ENCODE assay signal across 21 cellular contexts in genomic region chr10:69835875-69836727, GRCh38. TPM values are rescaled to one million over a fixed set of nuclear protein-coding genes. Genes with fewer than 3 reads are reported as not detected.
DNase-seq lines count a peak whose midpoint lies in the region; ATAC-seq and TF ChIP-seq lines count a peak whose summit lies in the region.
"Had no signal": no experiment of that assay in that cellular context is flagged by ENCODE, and none has a peak within 500 bp of the region (broad histone marks: within the 10 kb centered on the region; RNA-seq: fewer than 3 reads in every experiment).

No MANE protein-coding gene starts in this region.

- H3K27ac Mint-ChIP-seq in H9 (no peak overlapping the region), immature natural killer cell (peak overlapping the region in 3 of 6 donors; percentile 3 to 45 (median 8))
- H3K27ac Mint-ChIP-seq: activated CD4-positive, alpha-beta memory T cell treated with anti-CD3 and anti-CD28 coated beads for 36 hours; activated naive CD4-positive, alpha-beta T cell treated with anti-CD3 and anti-CD28 coated beads, Interleukin-2, amount 10 ng/mL, durations not matched to agents 7 days and 5 days; stimulated activated memory B cell treated with anti-CD40 and anti-IgM and Interleukin-4, amounts not matched to agents 10 μg/mL and 1 μg/mL and 100 μg/mL, for 72 hours had no signal

- no peaks in the 10 kb centered on the region for H3K79me2 ChIP-seq in H9 (ENCODE audit: insufficient read depth, low read length)

- H3K23me2 ChIP-seq in H9 (ENCODE audit: insufficient read length, low read depth, low read length, poor library complexity, severe bottlenecking), result no peaks in the 10 kb centered on the region

- H3T11ph ChIP-seq in H9 (ENCODE audit: low read length), result no peak overlapping the region

- peaks cover 8% of the 10 kb centered on the region; the same call in 1 of the 2 replicates for H3K4me1 ChIP-seq in H9 (ENCODE audit: insufficient read depth, low read length)
- H3K4me1 ChIP-seq: colonic mucosa had no signal

- H3K14ac ChIP-seq in H9 (ENCODE audit: insufficient read depth, low read length), result peak overlapping the region; percentile 59; the same call in 1 of the 2 replicates

- H2BK120ac ChIP-seq in H9 (ENCODE audit: low read depth, low read length, poor library complexity, severe bottlenecking), result no peak overlapping the region

- no peaks in the 10 kb centered on the region for H3K79me1 ChIP-seq in H9 (ENCODE audit: insufficient read depth, low read depth, low read length, poor library complexity, severe bottlenecking)

- H4K5ac ChIP-seq in H9 (ENCODE audit: insufficient read length, low read depth, low read length), result no peak overlapping the region

- H2AK5ac ChIP-seq in H9 (ENCODE audit: insufficient read length, low read length), result no peak overlapping the region

- no peak overlapping the region for H4K91ac ChIP-seq in H9 (ENCODE audit: insufficient read length, low read depth, low read length)

- H4K8ac ChIP-seq in H9 (replicated peaks; ENCODE audit: insufficient read length, low read depth, low read length), result no peak overlapping the region

- H3K18ac ChIP-seq in H9 (ENCODE audit: insufficient read length, low read depth, low read length), result no peak overlapping the region

- ATAC-seq in HG03039 (IDR thresholded peaks at IDR 0.05; ENCODE audit: unreplicated experiment), result no peak
- no peak for ATAC-seq in GM21381 (IDR thresholded peaks at IDR 0.05; ENCODE audit: unreplicated experiment)
- ATAC-seq in GM21786 (IDR thresholded peaks at IDR 0.05; ENCODE audit: unreplicated experiment), result no peak
- ATAC-seq: stimulated activated memory B cell treated with anti-CD40 and anti-IgM and Interleukin-4, amounts not matched to agents 10 μg/mL and 1 μg/mL and 100 μg/mL, for 72 hours had no signal

- DNase-seq in DMS53 treated with DMSO at 0.1 percent for 48 hours (lab: John Stamatoyannopoulos, UW; ENCODE audit: unreplicated experiment) (peak; percentile 30), H9 (no peak), NCI-H69 (lab: John Stamatoyannopoulos, UW) (peak; percentile 59), kidney tubule cell (ENCODE audit: low spot score) (peak; percentile 26), immature natural killer cell (no peak)
- DNase-seq: activated CD4-positive, alpha-beta memory T cell treated with anti-CD3 and anti-CD28 coated beads for 36 hours; activated naive CD4-positive, alpha-beta T cell treated with anti-CD3 and anti-CD28 coated beads, Interleukin-2, amount 10 ng/mL, durations not matched to agents 7 days and 5 days; activated T-cell treated with anti-CD3 and anti-CD28 coated beads, Interleukin-2, amount 50 U/mL, for 1 hour; AML-193; colonic mucosa; COR-L47; heart right ventricle; islet precursor cell; NCI-H187 treated with DMSO at 0.1 percent for 48 hours; NCI-H526 treated with DMSO at 0.1 percent for 48 hours had no signal

- no peaks in the 10 kb centered on the region for H3K9me3 ChIP-seq in H9 (ENCODE audit: control insufficient read depth, low read depth, low read length)
- H3K9me3 ChIP-seq: colonic mucosa, heart right ventricle, thyroid gland had no signal

- H3K27me3 Mint-ChIP-seq in H9 (ENCODE audit: low read depth) (peaks cover 35% of the 10 kb centered on the region), immature natural killer cell (ENCODE audit: low read depth in 3 of 3) (peaks cover 0 to 3% (median 2%) of the 10 kb centered on the region in 3 donors)

- no CpG with 5 or more reads among the region's 8 CpGs for WGBS in H9 (ENCODE audit: extremely low coverage, insufficient read length, low lambda C conversion rate)

- H3K4me1 Mint-ChIP-seq in H9, result peaks cover 30 to 40% of the 10 kb centered on the region in 2 experiments
- peaks cover 48 to 71% of the 10 kb centered on the region in 2 donors for H3K4me1 Mint-ChIP-seq in immature natural killer cell
- H3K4me1 Mint-ChIP-seq: activated naive CD4-positive, alpha-beta T cell treated with anti-CD3 and anti-CD28 coated beads, Interleukin-2, amount 10 ng/mL, durations not matched to agents 7 days and 5 days had no signal

- H3K56ac ChIP-seq in H9 (ENCODE audit: insufficient read length, low read depth, low read length), result no peak overlapping the region

- H2BK15ac ChIP-seq in H9 (ENCODE audit: low read depth, low read length), result no peak overlapping the region

- no peaks in the 10 kb centered on the region for H3K27me3 ChIP-seq in H9 (ENCODE audit: insufficient read depth, low read length)
- H3K27me3 ChIP-seq: colonic mucosa, thyroid gland had no signal

- H3K4ac ChIP-seq in H9 (ENCODE audit: low read depth, low read length), result no peak overlapping the region

- no peak overlapping the region for H3K27ac ChIP-seq in H9 (ENCODE audit: insufficient read length, low read depth, low read length)
- H3K27ac ChIP-seq: colonic mucosa, heart right ventricle, thyroid gland had no signal

- H4K20me1 ChIP-seq in H9 (ENCODE audit: control insufficient read depth, insufficient read depth, insufficient read length), result no peaks in the 10 kb centered on the region

- H2BK12ac ChIP-seq in H9 (ENCODE audit: insufficient read length, low read depth, low read length), result no peak overlapping the region

- H2AFZ ChIP-seq in H9 (ENCODE audit: low read length), result no peak overlapping the region

- H3K36me3 Mint-ChIP-seq in H9 (ENCODE audit: insufficient read depth in 1 of 3, low read depth in 3 of 3) (no peaks in the 10 kb centered on the region; a peak in 1 of 7 replicates), immature natural killer cell (no peaks in the 10 kb centered on the region)
- H3K36me3 Mint-ChIP-seq: activated CD4-positive, alpha-beta memory T cell treated with anti-CD3 and anti-CD28 coated beads for 36 hours; activated naive CD4-positive, alpha-beta T cell treated with anti-CD3 and anti-CD28 coated beads, Interleukin-2, amount 10 ng/mL, durations not matched to agents 7 days and 5 days; stimulated activated memory B cell treated with anti-CD40 and anti-IgM and Interleukin-4, amounts not matched to agents 10 μg/mL and 1 μg/mL and 100 μg/mL, for 72 hours had no signal

- H3K4me3 Mint-ChIP-seq in H9 (no peak overlapping the region), immature natural killer cell (no peak overlapping the region)
- H3K4me3 Mint-ChIP-seq: activated CD4-positive, alpha-beta memory T cell treated with anti-CD3 and anti-CD28 coated beads for 36 hours; activated naive CD4-positive, alpha-beta T cell treated with anti-CD3 and anti-CD28 coated beads, Interleukin-2, amount 10 ng/mL, durations not matched to agents 7 days and 5 days; stimulated activated memory B cell treated with anti-CD40 and anti-IgM and Interleukin-4, amounts not matched to agents 10 μg/mL and 1 μg/mL and 100 μg/mL, for 72 hours had no signal

- H2BK5ac ChIP-seq in H9 (ENCODE audit: insufficient read length, low read length), result no peak overlapping the region

- H3K9ac ChIP-seq in H9 (ENCODE audit: extremely low read depth, insufficient read length, low read length), result no peak overlapping the region

- TF ChIP-seq CTCF in H9 (conservative IDR thresholded peaks at IDR 0.05), result no peak

- no peak overlapping the region for H3K4me2 ChIP-seq in H9 (ENCODE audit: insufficient read depth, insufficient read length, low read length)

- H2BK20ac ChIP-seq in H9 (ENCODE audit: low read depth, low read length, poor library complexity, severe bottlenecking), result no peak overlapping the region

- H3K23ac ChIP-seq in H9 (ENCODE audit: insufficient read length, low read depth, low read length), result no peak overlapping the region

- H3K9me3 Mint-ChIP-seq in H9 (no peaks in the 10 kb centered on the region; a peak in 1 of 5 replicates), immature natural killer cell (no peaks in the 10 kb centered on the region)
- H3K9me3 Mint-ChIP-seq: activated CD4-positive, alpha-beta memory T cell treated with anti-CD3 and anti-CD28 coated beads for 36 hours; activated naive CD4-positive, alpha-beta T cell treated with anti-CD3 and anti-CD28 coated beads, Interleukin-2, amount 10 ng/mL, durations not matched to agents 7 days and 5 days; stimulated activated memory B cell treated with anti-CD40 and anti-IgM and Interleukin-4, amounts not matched to agents 10 μg/mL and 1 μg/mL and 100 μg/mL, for 72 hours had no signal

RNA-seq across cellular contexts. Expression of gene COL13A1, which starts 34.4 kb away (rescaled TPM):
- 3.1 and 3.6 TPM in 2 replicates for total RNA-seq in H9 (2021)
- 1 to 10 TPM; 1.0 to 6.0 (median 1.6) TPM for polyA plus RNA-seq in immature natural killer cell
- total RNA-seq: activated CD4-positive, alpha-beta memory T cell treated with anti-CD3 and anti-CD28 coated beads for 36 hours; mesenteric fat pad had no signal

Comparison
In these comparisons a context has a peak if more than half of its experiments do, and no peak if none do; other contexts are left out.
1. DNase-seq: peak in DMS53 treated with DMSO at 0.1 percent for 48 hours (single experiment), NCI-H69 (single experiment) and kidney tubule cell (single experiment); none in H9 (single experiment) and immature natural killer cell (0 of 3).